Comparison of ENCODE assay signal across 24 cellular contexts in the genomic region with DNA sequence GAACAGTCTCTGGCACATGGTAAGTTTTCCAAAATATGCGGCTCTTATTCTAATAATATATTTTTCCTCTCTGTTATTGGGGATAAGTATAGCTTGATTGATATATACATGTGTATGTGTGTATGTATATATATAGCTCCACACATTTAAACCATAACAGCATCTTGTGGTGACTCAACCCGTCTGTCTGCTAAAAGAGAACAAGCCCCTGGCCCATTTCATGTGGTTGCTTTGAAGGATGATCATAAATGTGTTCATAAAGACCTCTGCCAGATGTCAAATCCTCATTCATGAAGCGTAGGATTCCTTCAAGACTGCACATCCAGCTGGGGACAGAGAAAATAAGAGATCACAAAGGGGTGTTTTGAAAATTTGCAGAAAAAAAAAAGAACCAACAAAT.
DNase-seq lines count a peak whose midpoint lies in the region; ATAC-seq, FAIRE-seq and TF ChIP-seq lines count a peak whose summit lies in the region.
"Had no signal": no experiment of that assay in that cellular context is flagged by ENCODE, and none has a peak within 500 bp of the region (broad histone marks: within the 10 kb centered on the region; RNA-seq: fewer than 3 reads in every experiment).

No MANE protein-coding gene starts in this region.

- no peaks in the 10 kb centered on the region for H3K9me3 Mint-ChIP-seq in astrocyte (ENCODE audit: unreplicated experiment)
- H3K9me3 Mint-ChIP-seq in nephron: no peaks in the 10 kb centered on the region
- no peaks in the 10 kb centered on the region for H3K9me3 Mint-ChIP-seq in naive thymus-derived CD4-positive, alpha-beta T cell
- H3K9me3 Mint-ChIP-seq: activated T-cell treated with anti-CD3 and anti-CD28 coated beads, Interleukin-2, amount 50 U/mL, for 24 hours; central memory CD8-positive, alpha-beta T cell; effector memory CD8-positive, alpha-beta T cell; natural killer cell treated with Interleukin-12 subunit alpha and Interleukin-12 subunit beta and Interleukin-15 and Interleukin-18, amount 100 ng/mL, for 72 hours; stimulated activated memory B cell treated with anti-CD40 and anti-IgM and Interleukin-4, amounts not matched to agents 10 μg/mL and 1 μg/mL and 100 μg/mL, for 72 hours had no signal

- DNase-seq in right atrium auricular region (ENCODE audit: low spot score) (no peak), left cardiac atrium (no peak), astrocyte (ENCODE audit: low read depth) (no peak), MV-4-11 (lab: John Stamatoyannopoulos, UW) (no peak), NCI-H82 (lab: John Stamatoyannopoulos, UW) (no peak)
- DNase-seq in naive thymus-derived CD4-positive, alpha-beta T cell: no peak
- DNase-seq: ACHN; activated CD4-positive, alpha-beta T cell treated with anti-CD3 and anti-CD28 coated beads, Interleukin-2, amount 50 U/mL, for 1 hour; activated CD4-positive, CD25-positive, alpha-beta regulatory T cell; activated T-cell treated with anti-CD3 and anti-CD28 coated beads, Interleukin-2, amount 50 U/mL, for 24 hours; effector memory CD8-positive, alpha-beta T cell; erythroblast; lower lobe of right lung had no signal

- H4K20me1 ChIP-seq in astrocyte (ENCODE audit: insufficient read depth, low read length): no peaks in the 10 kb centered on the region

- H3K27ac ChIP-seq in right atrium auricular region (peak overlapping the region; percentile 49 to 65), astrocyte (ENCODE audit: low read depth, low read length) (no peak overlapping the region)
- H3K27ac ChIP-seq in naive thymus-derived CD4-positive, alpha-beta T cell (ENCODE audit: low read depth, low read length): no peak overlapping the region
- H3K27ac ChIP-seq: KMS-11, SK-N-MC had no signal

- H3K27me3 ChIP-seq in right atrium auricular region (no peaks in the 10 kb centered on the region), astrocyte (ENCODE audit: insufficient read depth, low read length) (peaks cover 3% of the 10 kb centered on the region)
- H3K27me3 ChIP-seq in naive thymus-derived CD4-positive, alpha-beta T cell (ENCODE audit: control insufficient read depth in 2 of 2, insufficient read depth in 2 of 2, low read length in 2 of 2): no peaks in the 10 kb centered on the region
- H3K27me3 ChIP-seq: suprapubic skin had no signal

- H3K9ac ChIP-seq in astrocyte (ENCODE audit: low read length): no peak overlapping the region
- H3K9ac ChIP-seq: KMS-11 had no signal

- no peak for FAIRE-seq in astrocyte (lab: Jason Lieb, UNC)
- FAIRE-seq: H54, TTC549, urothelium cell line had no signal

- no peak for TF ChIP-seq CTCF in right atrium auricular region (IDR thresholded peaks at IDR 0.05)
- no peak for TF ChIP-seq CTCF in astrocyte (IDR thresholded peaks at IDR 0.05; ENCODE audit: insufficient read depth, low read depth, low read length)
- TF ChIP-seq CTCF in nephron (IDR thresholded peaks at IDR 0.05; ENCODE audit: unreplicated experiment in 3 of 3): no peak

- H3K4me1 ChIP-seq in right atrium auricular region: peaks cover 0 to 70% of the 10 kb centered on the region in 2 donors
- H3K4me1 ChIP-seq in astrocyte (ENCODE audit: insufficient read depth, low read length): peaks cover 21% of the 10 kb centered on the region
- H3K4me1 ChIP-seq in naive thymus-derived CD4-positive, alpha-beta T cell (ENCODE audit: control insufficient read depth in 2 of 2, insufficient read depth in 2 of 2, low read length in 2 of 2): no peaks in the 10 kb centered on the region

- POLR2A ChIA-PET in naive thymus-derived CD4-positive, alpha-beta T cell (lab: Charles Lee): no interaction called here

- H3K36me3 Mint-ChIP-seq in astrocyte (ENCODE audit: low read depth, unreplicated experiment): no peaks in the 10 kb centered on the region
- no peaks in the 10 kb centered on the region for H3K36me3 Mint-ChIP-seq in nephron (ENCODE audit: low read depth)
- H3K36me3 Mint-ChIP-seq in naive thymus-derived CD4-positive, alpha-beta T cell: no peaks in the 10 kb centered on the region
- H3K36me3 Mint-ChIP-seq: natural killer cell treated with Interleukin-12 subunit alpha and Interleukin-12 subunit beta and Interleukin-15 and Interleukin-18, amount 100 ng/mL, for 72 hours; stimulated activated memory B cell treated with anti-CD40 and anti-IgM and Interleukin-4, amounts not matched to agents 10 μg/mL and 1 μg/mL and 100 μg/mL, for 72 hours had no signal

- H3K79me2 ChIP-seq in astrocyte (ENCODE audit: insufficient read depth, low read length): no peaks in the 10 kb centered on the region

- peaks cover 8% of the 10 kb centered on the region for H3K27me3 Mint-ChIP-seq in astrocyte (ENCODE audit: low read depth, unreplicated experiment)
- peaks cover 16% of the 10 kb centered on the region for H3K27me3 Mint-ChIP-seq in nephron (ENCODE audit: low read depth)
- peaks cover 0 to 5% (median 4%) of the 10 kb centered on the region in 5 donors for H3K27me3 Mint-ChIP-seq in naive thymus-derived CD4-positive, alpha-beta T cell
- H3K27me3 Mint-ChIP-seq: activated T-cell treated with anti-CD3 and anti-CD28 coated beads, Interleukin-2, amount 50 U/mL, for 24 hours had no signal

- intact Hi-C loops in left cardiac atrium (cut with DNase I): loop anchor here in 1 of 2 donors (10.0 kb wide), 2 partner anchors 71 to 89 kb away; no protein-coding TSS in a partner anchor
- intact Hi-C loops in naive thymus-derived CD4-positive, alpha-beta T cell (cut with micrococcal nuclease): no loop called here

- H3K4me3 Mint-ChIP-seq in astrocyte (ENCODE audit: unreplicated experiment) (peak overlapping the region; percentile 22), nephron (peak overlapping the region in 2 of 3 experiments; percentile 12 to 44)
- no peak overlapping the region for H3K4me3 Mint-ChIP-seq in naive thymus-derived CD4-positive, alpha-beta T cell
- H3K4me3 Mint-ChIP-seq: activated T-cell treated with anti-CD3 and anti-CD28 coated beads, Interleukin-2, amount 50 U/mL, for 24 hours; central memory CD8-positive, alpha-beta T cell; effector memory CD8-positive, alpha-beta T cell; natural killer cell treated with Interleukin-12 subunit alpha and Interleukin-12 subunit beta and Interleukin-15 and Interleukin-18, amount 100 ng/mL, for 72 hours; stimulated activated memory B cell treated with anti-CD40 and anti-IgM and Interleukin-4, amounts not matched to agents 10 μg/mL and 1 μg/mL and 100 μg/mL, for 72 hours had no signal

- H3K4me2 ChIP-seq in astrocyte (ENCODE audit: low read length): no peak overlapping the region
- H3K4me2 ChIP-seq: KMS-11 had no signal

- CTCF ChIA-PET in naive thymus-derived CD4-positive, alpha-beta T cell (lab: Charles Lee): no interaction called here

- H3K36me3 ChIP-seq in right atrium auricular region: no peaks in the 10 kb centered on the region
- H3K36me3 ChIP-seq in astrocyte (ENCODE audit: insufficient read depth, low read length): no peaks in the 10 kb centered on the region
- H3K36me3 ChIP-seq in naive thymus-derived CD4-positive, alpha-beta T cell (ENCODE audit: control insufficient read depth in 2 of 3, insufficient read depth in 3 of 3, low read length in 3 of 3): no peaks in the 10 kb centered on the region
- H3K36me3 ChIP-seq: lower lobe of right lung, suprapubic skin had no signal

- H3K4me3 ChIP-seq in right atrium auricular region (no peak overlapping the region), astrocyte (ENCODE audit: insufficient read depth, low read depth, low read length) (no peak overlapping the region)
- no peak overlapping the region for H3K4me3 ChIP-seq in naive thymus-derived CD4-positive, alpha-beta T cell (ENCODE audit: low read length)
- H3K4me3 ChIP-seq: lower lobe of right lung, SK-N-MC, suprapubic skin had no signal

- H3K4me1 Mint-ChIP-seq in astrocyte (ENCODE audit: low read depth, unreplicated experiment) (peaks cover 24% of the 10 kb centered on the region), nephron (peaks cover 54% of the 10 kb centered on the region)
- peaks cover 0 to 7% (median 0%) of the 10 kb centered on the region in 7 donors for H3K4me1 Mint-ChIP-seq in naive thymus-derived CD4-positive, alpha-beta T cell
- H3K4me1 Mint-ChIP-seq: central memory CD8-positive, alpha-beta T cell had no signal

- H2AFZ ChIP-seq in astrocyte (ENCODE audit: low read depth, low read length): no peak overlapping the region

- H3K9me3 ChIP-seq in right atrium auricular region (no peaks in the 10 kb centered on the region), astrocyte (ENCODE audit: insufficient read depth, low read depth, low read length) (no peaks in the 10 kb centered on the region)
- H3K9me3 ChIP-seq in naive thymus-derived CD4-positive, alpha-beta T cell (ENCODE audit: control insufficient read depth in 2 of 3, low read length in 3 of 3): no peaks in the 10 kb centered on the region
- H3K9me3 ChIP-seq: lower lobe of right lung, suprapubic skin had no signal

- ATAC-seq in left cardiac atrium (no peak), HG02938 (IDR thresholded peaks at IDR 0.05; ENCODE audit: unreplicated experiment) (no peak)
- ATAC-seq in naive thymus-derived CD4-positive, alpha-beta T cell: no peak
- ATAC-seq: effector memory CD8-positive, alpha-beta T cell had no signal

- H3K27ac Mint-ChIP-seq in astrocyte (ENCODE audit: unreplicated experiment) (peak overlapping the region; percentile 82), nephron (peak overlapping the region; percentile 9 to 83 (median 65))
- H3K27ac Mint-ChIP-seq in naive thymus-derived CD4-positive, alpha-beta T cell: no peak overlapping the region
- H3K27ac Mint-ChIP-seq: activated T-cell treated with anti-CD3 and anti-CD28 coated beads, Interleukin-2, amount 50 U/mL, for 24 hours; effector memory CD8-positive, alpha-beta T cell; natural killer cell treated with Interleukin-12 subunit alpha and Interleukin-12 subunit beta and Interleukin-15 and Interleukin-18, amount 100 ng/mL, for 72 hours had no signal

Comparison
In these comparisons a context has a peak if more than half of its experiments do, and no peak if none do; other contexts are left out.
1. H3K27ac ChIP-seq: peak in right atrium auricular region (2 of 2); none in astrocyte (single experiment) and naive thymus-derived CD4-positive, alpha-beta T cell (single experiment).
2. H3K27ac Mint-ChIP-seq: peak in astrocyte (single experiment) and nephron (3 of 3); none in naive thymus-derived CD4-positive, alpha-beta T cell (0 of 9).
3. H3K4me3 Mint-ChIP-seq: peak in astrocyte (single experiment) and nephron (2 of 3); none in naive thymus-derived CD4-positive, alpha-beta T cell (0 of 10).